15 cellular contexts compared by ENCODE assay signal in the genomic region with DNA sequence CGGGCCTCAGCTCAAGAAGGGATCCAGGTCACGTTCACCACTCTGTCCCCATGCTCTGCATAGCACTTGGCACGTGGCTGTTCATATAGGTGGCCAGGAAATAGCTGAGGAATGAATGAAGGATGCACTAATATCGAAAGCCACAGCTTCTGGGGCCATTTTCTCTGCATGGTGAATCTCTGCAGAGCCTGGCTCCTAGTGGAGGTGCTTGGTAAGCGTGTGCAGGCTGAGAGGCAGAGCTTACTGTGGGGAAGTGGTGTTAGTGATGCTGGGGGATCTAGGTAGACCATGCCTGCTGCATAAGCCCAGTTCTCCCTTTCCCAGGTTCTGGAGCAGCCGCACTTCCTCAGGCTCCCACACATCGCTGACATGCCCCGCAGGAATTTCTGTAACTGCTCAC. TPM values are rescaled to one million over a fixed set of nuclear protein-coding genes. Genes with fewer than 3 reads are reported as not detected.
DNase-seq lines count a peak whose midpoint lies in the region; ATAC-seq, FAIRE-seq and TF ChIP-seq lines count a peak whose summit lies in the region.
"Had no signal": no experiment of that assay in that cellular context is flagged by ENCODE, and none has a peak within 500 bp of the region (broad histone marks: within the 10 kb centered on the region; RNA-seq: fewer than 3 reads in every experiment).

No MANE protein-coding gene starts in this region.

- H3K27me3 Mint-ChIP-seq in stimulated activated memory B cell treated with anti-CD40 and anti-IgM and Interleukin-4, amounts not matched to agents 10 μg/mL and 1 μg/mL and 100 μg/mL, for 72 hours = no peaks in the 10 kb centered on the region
- H3K27me3 Mint-ChIP-seq: activated CD4-positive, alpha-beta memory T cell treated with anti-CD3 and anti-CD28 coated beads for 36 hours; activated naive CD8-positive, alpha-beta T cell had no signal

- H3K4me1 ChIP-seq in A549 (peaks cover 56% of the 10 kb centered on the region), ascending aorta (peaks cover 65 to 95% of the 10 kb centered on the region in 2 donors), sigmoid colon (peaks cover 0 to 97% (median 95%) of the 10 kb centered on the region in 4 donors)

- H3K27ac ChIP-seq in A549 (peak overlapping the region in 1 of 2 experiments; percentile 96; a peak in 3 of 6 replicates), ascending aorta (peak overlapping the region; percentile 93 to 99), layer of hippocampus (ENCODE audit: low read depth, low read length) (peak overlapping the region; percentile 98), sigmoid colon (peak overlapping the region; percentile 92 to 98 (median 96))

- peaks cover 28% of the 10 kb centered on the region for H3K36me3 Mint-ChIP-seq in stimulated activated memory B cell treated with anti-CD40 and anti-IgM and Interleukin-4, amounts not matched to agents 10 μg/mL and 1 μg/mL and 100 μg/mL, for 72 hours

- H3K9me3 ChIP-seq in A549 = no peaks in the 10 kb centered on the region
- H3K9me3 ChIP-seq in ascending aorta = no peaks in the 10 kb centered on the region
- H3K9me3 ChIP-seq in sigmoid colon = no peaks in the 10 kb centered on the region

- H3K27ac Mint-ChIP-seq in stimulated activated memory B cell treated with anti-CD40 and anti-IgM and Interleukin-4, amounts not matched to agents 10 μg/mL and 1 μg/mL and 100 μg/mL, for 72 hours = no peak overlapping the region
- H3K27ac Mint-ChIP-seq: activated CD4-positive, alpha-beta memory T cell treated with anti-CD3 and anti-CD28 coated beads for 36 hours; activated naive CD8-positive, alpha-beta T cell had no signal

- H3K4me2 ChIP-seq in A549 = no peak overlapping the region

- peaks cover 2% of the 10 kb centered on the region for H3K9me3 Mint-ChIP-seq in stimulated activated memory B cell treated with anti-CD40 and anti-IgM and Interleukin-4, amounts not matched to agents 10 μg/mL and 1 μg/mL and 100 μg/mL, for 72 hours
- H3K9me3 Mint-ChIP-seq: activated CD4-positive, alpha-beta memory T cell treated with anti-CD3 and anti-CD28 coated beads for 36 hours had no signal

- CTCF ChIA-PET in A549 (lab: Yijun Ruan, JAX) = interaction anchor here (0.6 to 49.4 kb wide), 6 partner anchors 7 to 738 kb away, joined by 3 to 1452 read pairs (median 6); a partner anchor contains a TSS

- ATAC-seq in A549 = peak; percentile 8 to 44; a peak in 3 of 6 replicates
- ATAC-seq in GM18511 (IDR thresholded peaks at IDR 0.05; ENCODE audit: unreplicated experiment) = no peak
- ATAC-seq in stimulated activated memory B cell treated with anti-CD40 and anti-IgM and Interleukin-4, amounts not matched to agents 10 μg/mL and 1 μg/mL and 100 μg/mL, for 72 hours = no peak

- no peak overlapping the region for H3K4me3 Mint-ChIP-seq in stimulated activated memory B cell treated with anti-CD40 and anti-IgM and Interleukin-4, amounts not matched to agents 10 μg/mL and 1 μg/mL and 100 μg/mL, for 72 hours
- H3K4me3 Mint-ChIP-seq: activated CD4-positive, alpha-beta memory T cell treated with anti-CD3 and anti-CD28 coated beads for 36 hours; activated naive CD8-positive, alpha-beta T cell had no signal

- H3K27me3 ChIP-seq in ascending aorta (no peaks in the 10 kb centered on the region), layer of hippocampus (ENCODE audit: control insufficient read depth, insufficient read depth, low read length) (no peaks in the 10 kb centered on the region), sigmoid colon (no peaks in the 10 kb centered on the region)

- TF ChIP-seq EP300 in A549 (IDR thresholded peaks at IDR 0.05) = no peak
- no peak for TF ChIP-seq EP300 in sigmoid colon (IDR thresholded peaks at IDR 0.05)

- no peak for DNase-seq in A549 (ENCODE audit: low read depth in 1 of 2, low spot score in 1 of 2)
- no peak for DNase-seq in ascending aorta (ENCODE audit: low spot score in 2 of 2)
- DNase-seq in sigmoid colon = no peak
- no peak for DNase-seq in DMS53 treated with DMSO at 0.1 percent for 48 hours (lab: John Stamatoyannopoulos, UW; ENCODE audit: unreplicated experiment)
- DNase-seq in NOMO-1 treated with dmso at 0.1 percent for 144 hours (lab: John Stamatoyannopoulos, UW; ENCODE audit: unreplicated experiment) = no peak
- DNase-seq: activated CD4-positive, alpha-beta memory T cell treated with anti-CD3 and anti-CD28 coated beads for 36 hours; activated T-cell treated with anti-CD3 and anti-CD28 coated beads, Interleukin-2, amount 50 U/mL, for 48 hours; COR-L47; NCI-H1417; NCI-H2171 treated with DMSO at 0.1 percent for 48 hours had no signal

- TF ChIP-seq RAD21 in A549 (conservative IDR thresholded peaks at IDR 0.05 in 1 of 2, IDR thresholded peaks at IDR 0.05 in 1 of 2) = no peak

- peaks cover 26 to 54% of the 10 kb centered on the region in 2 donors for H3K36me3 ChIP-seq in ascending aorta
- peaks cover 18 to 50% (median 26%) of the 10 kb centered on the region in 4 donors for H3K36me3 ChIP-seq in sigmoid colon

- POLR2A ChIA-PET in A549 (lab: Yijun Ruan, JAX) = interaction anchor here (0.6 to 0.9 kb wide), 2 partner anchors 30 to 1321 kb away, joined by 3 read pairs; a partner anchor contains a TSS

- peaks cover 12% of the 10 kb centered on the region for H3K4me1 Mint-ChIP-seq in stimulated activated memory B cell treated with anti-CD40 and anti-IgM and Interleukin-4, amounts not matched to agents 10 μg/mL and 1 μg/mL and 100 μg/mL, for 72 hours

- no peak for TF ChIP-seq POLR2A in A549 (IDR thresholded peaks at IDR 0.05; ENCODE audit: low read length)
- no peak for TF ChIP-seq POLR2A in sigmoid colon (IDR thresholded peaks at IDR 0.05)

- intact Hi-C loops in ascending aorta (cut with DNase I) (loop anchor here (2.0 kb wide), 1 partner anchor 16 kb away; no protein-coding TSS in a partner anchor), sigmoid colon (cut with DNase I) (no loop called here)

- H3K4me3 ChIP-seq in A549 = no peak overlapping the region
- H3K4me3 ChIP-seq in ascending aorta = no peak overlapping the region
- H3K4me3 ChIP-seq in sigmoid colon = peak overlapping the region; percentile 1 to 85 (median 40)

- 93% methylated on average over 8 of the region's 8 CpGs for WGBS in A549 (ENCODE audit: missing lambda C conversion rate)
- 92% methylated on average over 8 of the region's 8 CpGs for WGBS in sigmoid colon, 2 donors

- no peak for FAIRE-seq in A549 (lab: Jason Lieb, UNC)
- FAIRE-seq: frontal cortex had no signal

- TF ChIP-seq CTCF in A549 (IDR thresholded peaks at IDR 0.05) (no peak), ascending aorta (IDR thresholded peaks at IDR 0.05) (no peak), sigmoid colon (IDR thresholded peaks at IDR 0.05) (peak in 2 of 4 experiments; percentile 8 to 28)

TF ChIP-seq in A549, 52 proteins besides CTCF, POLR2A, EP300 and RAD21:
- no peak for TF ChIP-seq HOXB5 (CRISPR knock-in tag; IDR thresholded peaks at IDR 0.05)
- no peak for TF ChIP-seq FOXS1 (CRISPR knock-in tag; IDR thresholded peaks at IDR 0.05)
- no peak for TF ChIP-seq NPAS2 (CRISPR knock-in tag; IDR thresholded peaks at IDR 0.05; ENCODE audit: borderline replicate concordance)
- TF ChIP-seq KDM5A (IDR thresholded peaks at IDR 0.05) = no peak
- TF ChIP-seq CEBPB (IDR thresholded peaks at IDR 0.05) = no peak
- no peak for TF ChIP-seq EHMT2 (IDR thresholded peaks at IDR 0.05; ENCODE audit: low read depth)

RNA-seq across cellular contexts. Expression of a gene that starts 8.3 kb away (rescaled TPM):
- polyA plus RNA-seq in A549 (2011; rRNA removed) (256 and 277 TPM in 2 replicates), A549 (2017; fragmentation: RNase III; extraction: RNeasy Plus Mini Kit Qiagen cat#74134 plus additional on column Dnase treatment) (655 to 819 TPM (median 717 TPM) in 3 replicates), sigmoid colon (100 to 1,000 TPM; 189 to 296 (median 264) TPM)
- 459 and 499 TPM in 2 replicates for polyA plus RNA-seq in A549 (2012; cell fraction: cytosol; rRNA removed)
- polyA plus RNA-seq in A549 (2012; cell fraction: nucleus; rRNA removed) = 441 and 486 TPM in 2 replicates
- polyA minus RNA-seq in A549 (2011; rRNA and poly(A)+ RNA removed) = 254 and 273 TPM in 2 replicates
- total RNA-seq in ascending aorta (948 TPM), sigmoid colon (1,000 to 10,000 TPM; 4,737 to 8,467 (median 6,048) TPM)

RNA-seq across cellular contexts. Expression of a gene that starts 29.6 kb away (rescaled TPM):
- polyA plus RNA-seq in A549 (2011; rRNA removed) (34.3 and 40.5 TPM in 2 replicates), A549 (2017; fragmentation: RNase III; extraction: RNeasy Plus Mini Kit Qiagen cat#74134 plus additional on column Dnase treatment) (83.1 to 91.1 TPM (median 83.5 TPM) in 3 replicates), sigmoid colon (10 to 100 TPM in 1 of 3 donors, 1 to 10 TPM in 2; 3.2 to 20.8 (median 9.6) TPM)
- polyA plus RNA-seq in A549 (2012; cell fraction: cytosol; rRNA removed) = 67.2 and 102 TPM in 2 replicates
- polyA plus RNA-seq in A549 (2012; cell fraction: nucleus; rRNA removed) = 67.2 and 93.4 TPM in 2 replicates
- polyA minus RNA-seq in A549 (2011; rRNA and poly(A)+ RNA removed) = 16.0 and 28.4 TPM in 2 replicates
- total RNA-seq in ascending aorta (111 TPM), sigmoid colon (100 to 1,000 TPM in 2 of 4 donors, 10 to 100 TPM in 2; 93.4 to 135 (median 108) TPM)

RNA-seq across cellular contexts. Expression of a gene that starts 40.3 kb away (rescaled TPM):
- polyA plus RNA-seq in A549 (2011; rRNA removed) (3.7 and 6.4 TPM in 2 replicates), A549 (2017; fragmentation: RNase III; extraction: RNeasy Plus Mini Kit Qiagen cat#74134 plus additional on column Dnase treatment) (6.1 to 8.4 TPM (median 6.6 TPM) in 3 replicates), sigmoid colon (1 to 10 TPM; 1.8 to 8.2 (median 3.0) TPM)
- 2.0 and 3.1 TPM in 2 replicates for polyA plus RNA-seq in A549 (2012; cell fraction: cytosol; rRNA removed)
- 5.0 and 5.5 TPM in 2 replicates for polyA plus RNA-seq in A549 (2012; cell fraction: nucleus; rRNA removed)
- polyA minus RNA-seq in A549 (2011; rRNA and poly(A)+ RNA removed) = 11.7 and 12.6 TPM in 2 replicates
- total RNA-seq in ascending aorta (131 TPM), sigmoid colon (10 to 100 TPM; 17.1 to 44.9 (median 20.9) TPM)

Comparison
In these comparisons a context has a peak if more than half of its experiments do, and no peak if none do; other contexts are left out.
1. ATAC-seq: peak in A549 (2 of 2); none in GM18511 (single experiment) and stimulated activated memory B cell treated with anti-CD40 and anti-IgM and Interleukin-4, amounts not matched to agents 10 μg/mL and 1 μg/mL and 100 μg/mL, for 72 hours (single experiment).
2. H3K4me3 ChIP-seq: peak in sigmoid colon (4 of 4); none in A549 (single experiment) and ascending aorta (0 of 2).